25 cellular contexts compared by ENCODE assay signal in genomic region chr13:113021391-113021790, GRCh38.
"Had no signal": no experiment of that assay in that cellular context is flagged by ENCODE, and none has a peak within 500 bp of the region (broad histone marks: within the 10 kb centered on the region; RNA-seq: fewer than 3 reads in every experiment).

No MANE protein-coding gene starts in this region.

- H3K4me3 ChIP-seq: lower lobe of right lung, pancreas, prostate gland, sigmoid colon, spleen, tibial nerve, vagina had no signal

- H3K36me3 ChIP-seq: prostate gland, sigmoid colon, tibial nerve, vagina had no signal

- H3K27me3 ChIP-seq: pancreas, vagina had no signal

- H3K27ac ChIP-seq: lower lobe of right lung, pancreas, sigmoid colon, spleen, tibial nerve had no signal

- ATAC-seq: left cardiac atrium; left lobe of liver; pancreas; right cardiac atrium; stimulated activated effector memory CD8-positive, alpha-beta T cell treated with anti-CD3 and anti-CD28 coated beads, Interleukin-12 subunit alpha, Interleukin-12 subunit beta, amount 100 ng/mL, for 72 hours; stimulated activated naive CD8-positive, alpha-beta T cell treated with anti-CD3 and anti-CD28 coated beads, Interleukin-15, amount 100 ng/mL, for 72 hours had no signal

- H3K4me1 ChIP-seq: lower lobe of right lung, pancreas, prostate gland, sigmoid colon had no signal

- H3K9me3 ChIP-seq: lower lobe of right lung, pancreas, prostate gland, spleen, vagina had no signal

- DNase-seq: hippocampal formation; kidney glomerular epithelial cell; left cardiac atrium; lower lobe of right lung; mammary epithelial cell; mesenchymal stem cell; naive B cell; natural killer cell; nephron progenitor cell; nucleus accumbens; retina; sigmoid colon; small intestine; spleen; stimulated activated CD4-positive, alpha-beta T cell treated with anti-CD3 and anti-CD28 coated beads, Interleukin-4, amount 100 ng/mL, for 24 hours; stimulated activated naive CD4-positive, alpha-beta T cell treated with Interleukin-2 at 50 U/mL for 16 hours; stimulated activated naive CD8-positive, alpha-beta T cell treated with anti-CD3 and anti-CD28 coated beads, Interleukin-15, amount 100 ng/mL, for 72 hours; substantia nigra had no signal
